Comparison of ENCODE assay signal across 9 cellular contexts in genomic region chr15:66703540-66703941, GRCh38. TPM values are rescaled to one million over a fixed set of nuclear protein-coding genes. Genes with fewer than 3 reads are reported as not detected.
DNase-seq lines count a peak whose midpoint lies in the region; ATAC-seq, FAIRE-seq and TF ChIP-seq lines count a peak whose summit lies in the region.
"Had no signal": no experiment of that assay in that cellular context is flagged by ENCODE, and none has a peak within 500 bp of the region (broad histone marks: within the 10 kb centered on the region; RNA-seq: fewer than 3 reads in every experiment).

No MANE protein-coding gene starts in this region.

- H3K9me1 ChIP-seq in IMR-90 (ENCODE audit: insufficient read depth, low read length) (peaks cover 9% of the 10 kb centered on the region), K562 (ENCODE audit: control insufficient read depth, insufficient read depth, low read length) (no peaks in the 10 kb centered on the region)

- H4K20me1 ChIP-seq in IMR-90 (ENCODE audit: insufficient read depth, low read length) (peaks cover 42% of the 10 kb centered on the region), K562 (replicated peaks; ENCODE audit: control insufficient read depth, insufficient read depth, low read length) (peaks cover 20% of the 10 kb centered on the region), HepG2 (ENCODE audit: insufficient read depth, low read length) (0 out of 2 replicates have a peak, but pooled peaks cover 9% of the 10 kb centered on the region)

- TF ChIP-seq EP300 in K562 (IDR thresholded peaks at IDR 0.05; ENCODE audit: low read length) = no peak
- TF ChIP-seq EP300 in HepG2 (IDR thresholded peaks at IDR 0.05; ENCODE audit: low read depth in 2 of 2, low read length in 2 of 2) = no peak
- no peak for TF ChIP-seq EP300 in HepG2 (CRISPR knock-in tag; IDR thresholded peaks at IDR 0.05; ENCODE audit: borderline replicate concordance)

- CTCF ChIA-PET in IMR-90 (lab: Yijun Ruan, JAX) = interaction anchor here (0.6 to 4.4 kb wide), 2 partner anchors 15 to 148 kb away, joined by 4 to 17 read pairs; no protein-coding TSS in a partner anchor
- CTCF ChIA-PET in K562 (lab: Yijun Ruan, JAX; ENCODE audit: low intra/inter-chr PET ratio) = no interaction called here
- CTCF ChIA-PET in HepG2 (lab: Yijun Ruan, JAX; ENCODE audit: low intra/inter-chr PET ratio, low total read pairs) = no interaction called here

- FAIRE-seq in K562 (lab: Jason Lieb, UNC) (no peak), HepG2 (lab: Jason Lieb, UNC) (no peak)

- peak overlapping the region; percentile 66 for H2BK5ac ChIP-seq in IMR-90 (ENCODE audit: low read depth, low read length, poor library complexity, severe bottlenecking)

- TF ChIP-seq CTCF in IMR-90 (conservative IDR thresholded peaks at IDR 0.05; ENCODE audit: low read depth, low read length) (no peak), K562 (IDR thresholded peaks at IDR 0.05 in 2 of 3, conservative IDR thresholded peaks at IDR 0.05 in 1 of 3; ENCODE audit: insufficient read depth in 2 of 3, low read depth in 1 of 3, low read length in 3 of 3) (no peak), HepG2 (CRISPR knock-in tag; IDR thresholded peaks at IDR 0.05) (no peak), uterus (IDR thresholded peaks at IDR 0.05) (no peak)

- H2BK120ac ChIP-seq in IMR-90 (ENCODE audit: low read depth, low read length) = no peak overlapping the region

- H3K23ac ChIP-seq in IMR-90 (ENCODE audit: low read depth, low read length) = no peak overlapping the region

- H2AK5ac ChIP-seq in IMR-90 (ENCODE audit: low read depth, low read length) = no peak overlapping the region

- H3K56ac ChIP-seq in IMR-90 (ENCODE audit: extremely low read depth, insufficient read depth, low read length) = no peak overlapping the region

- H3K79me2 ChIP-seq in K562 (ENCODE audit: control insufficient read depth, insufficient read depth, low read length) (peaks cover 66% of the 10 kb centered on the region), HepG2 (ENCODE audit: insufficient read depth, low read length) (peaks cover 28% of the 10 kb centered on the region)

- dilution Hi-C loops in IMR-90 (cut with HindIII; ENCODE audit: low sequenced_read_pairs, unreplicated experiment) = no loop called here

- H4K8ac ChIP-seq in IMR-90 (ENCODE audit: low read depth in 2 of 2, low read length in 2 of 2) = no peak overlapping the region

- H2BK20ac ChIP-seq in IMR-90 (ENCODE audit: low read depth, low read length) = no peak overlapping the region

- peak overlapping the region; percentile 83 for H2AFZ ChIP-seq in IMR-90 (replicated peaks; ENCODE audit: low read length, poor library complexity)
- H2AFZ ChIP-seq in K562 (ENCODE audit: low read depth, low read length) = no peak overlapping the region
- H2AFZ ChIP-seq in HepG2 (ENCODE audit: low read length) = no peak overlapping the region

- peak overlapping the region; percentile 81 for H2AK9ac ChIP-seq in IMR-90 (replicated peaks; ENCODE audit: low read depth, low read length, poor library complexity)

- H3K79me1 ChIP-seq in IMR-90 (ENCODE audit: low read depth in 1 of 2, low read length in 2 of 2) = peaks cover 9 to 47% of the 10 kb centered on the region in 2 experiments

- H3K4ac ChIP-seq in IMR-90 (ENCODE audit: low read depth, low read length) = no peak overlapping the region

- H3K36me3 ChIP-seq in IMR-90 (ENCODE audit: control insufficient read depth, insufficient read depth, low read length) (peaks cover 4% of the 10 kb centered on the region), K562 (ENCODE audit: control insufficient read depth, insufficient read depth, low read length) (peaks cover 6% of the 10 kb centered on the region; the same call in 1 of the 3 replicates), HepG2 (replicated peaks in 1 of 2; ENCODE audit: control insufficient read depth in 1 of 2, insufficient read depth in 2 of 2, low read length in 2 of 2) (no peaks in the 10 kb centered on the region), uterus (no peaks in the 10 kb centered on the region)

- H3K18ac ChIP-seq in IMR-90 (ENCODE audit: low read depth, low read length) = no peak overlapping the region

- peak; percentile 51 for DNase-seq in COLO668 (lab: John Stamatoyannopoulos, UW; ENCODE audit: unreplicated experiment)
- DNase-seq in IMR-90 = peak; percentile 55
- no peak for DNase-seq in K562 (ENCODE audit: extremely low read depth in 1 of 4, low spot score in 3 of 4)
- no peak for DNase-seq in HepG2 (ENCODE audit: low spot score)
- peak in 1 of 2 donors; percentile 38 for DNase-seq in uterus
- DNase-seq in NCI-H1694 treated with DMSO at 0.1 percent for 48 hours (lab: John Stamatoyannopoulos, UW) = no peak
- no peak for DNase-seq in NCI-H1436 treated with DMSO at 0.1 percent for 48 hours (lab: John Stamatoyannopoulos, UW)

- in situ Hi-C loops in IMR-90 (cut with MboI; ENCODE audit: low sequenced_read_pairs) (loop anchor here (25.0 kb wide), 1 partner anchor 134 kb away; no protein-coding TSS in a partner anchor), K562 (cut with MboI) (no loop called here), HepG2 (cut with HindIII; ENCODE audit: extremely low pct_ligation_motif_present, low pct_unique_long_range_greater_than_20kb) (loop anchor here (5.0 kb wide), 3 partner anchors 69 to 139 kb away; no protein-coding TSS in a partner anchor)

- intact Hi-C loops in IMR-90 (cut with micrococcal nuclease) (loop anchor here (2.0 to 10.0 kb wide), 3 partner anchors 44 to 199 kb away; partner anchors contain the start of genes RPL4 and ZWILCH), K562 (cut with micrococcal nuclease) (no loop called here), HepG2 (cut with micrococcal nuclease; ENCODE audit: unreplicated experiment) (loop anchor here (5.0 kb wide), 1 partner anchor 139 kb away; no protein-coding TSS in a partner anchor), uterus (cut with DNase I; ENCODE audit: low total_unique reads) (loop anchor here (5.0 to 10.0 kb wide), 2 partner anchors 79 to 144 kb away; no protein-coding TSS in a partner anchor)

- no TSS peak for BruUV-seq in IMR-90 (replicated peaks; lab: Mats Ljungman, UMichigan)
- BruUV-seq in K562 (replicated peaks; lab: Mats Ljungman, UMichigan) = no TSS peak
- BruUV-seq in HepG2 (replicated peaks; lab: Mats Ljungman, UMichigan) = no TSS peak

- H2BK15ac ChIP-seq in IMR-90 (ENCODE audit: low read depth, low read length) = no peak overlapping the region

- H3K4me1 ChIP-seq in IMR-90 (ENCODE audit: control insufficient read depth, insufficient read depth, low read length) (peaks cover 25% of the 10 kb centered on the region), K562 (replicated peaks in 1 of 2; ENCODE audit: control insufficient read depth in 2 of 2, insufficient read depth in 2 of 2, low read length in 2 of 2) (peaks cover 8 to 59% of the 10 kb centered on the region in 2 experiments; a peak in 3 of 5 replicates), HepG2 (ENCODE audit: insufficient read depth, low read length) (peaks cover 53% of the 10 kb centered on the region), uterus (peaks cover 0 to 11% of the 10 kb centered on the region in 2 donors)

- WGBS in IMR-90 (ENCODE audit: extremely low coverage in 2 of 2, insufficient read length in 1 of 2), 2 experiments = 0% methylated on average over 26 of the region's 59 CpGs; no CpG with 5 or more reads in 1 of the 2 experiments
- 99% methylated on average over 27 of the region's 59 CpGs for WGBS in K562 (ENCODE audit: insufficient coverage, low coverage, missing lambda C conversion rate)
- no CpG with 5 or more reads among the region's 59 CpGs for WGBS in HepG2 (ENCODE audit: low lambda C conversion rate)

- H3K14ac ChIP-seq in IMR-90 (replicated peaks; ENCODE audit: low read depth, low read length) = no peak overlapping the region

- peak overlapping the region; percentile 80; the same call in 1 of the 2 replicates for H3K27ac ChIP-seq in IMR-90 (ENCODE audit: insufficient read depth, low read length)
- H3K27ac ChIP-seq in K562 (ENCODE audit: extremely low read depth, low read depth, low read length) = no peak overlapping the region
- no peak overlapping the region for H3K27ac ChIP-seq in HepG2 (ENCODE audit: extremely low read length, insufficient read depth, low read length)
- H3K27ac ChIP-seq in uterus = peak overlapping the region; percentile 70 to 88

- no peak for TF ChIP-seq POLR2A in IMR-90 (IDR thresholded peaks at IDR 0.05; ENCODE audit: low read depth, low read length)
- no peak for TF ChIP-seq POLR2A in K562 (conservative IDR thresholded peaks at IDR 0.05)
- TF ChIP-seq POLR2A in HepG2 (IDR thresholded peaks at IDR 0.05; ENCODE audit: insufficient read depth in 1 of 2, low read depth in 2 of 2, low read length in 2 of 2) = no peak
- TF ChIP-seq POLR2A in uterus (IDR thresholded peaks at IDR 0.05) = peak in 1 of 2 donors; percentile 29

- ATAC-seq in IMR-90 (ENCODE audit: low read depth) = no peak
- ATAC-seq in K562 = no peak
- ATAC-seq in HepG2 = no peak
- ATAC-seq in HG02588 (IDR thresholded peaks at IDR 0.05; ENCODE audit: unreplicated experiment) = no peak

- H3K9ac ChIP-seq in IMR-90 (ENCODE audit: low read depth, low read length) (peak overlapping the region; percentile 96), K562 (ENCODE audit: insufficient read depth in 1 of 2, low read depth in 2 of 2, low read length in 2 of 2) (no peak overlapping the region), HepG2 (ENCODE audit: insufficient read depth, low read depth, low read length) (peak overlapping the region; percentile 83)

- H3K9me3 ChIP-seq in IMR-90 (ENCODE audit: control insufficient read depth, insufficient read depth, low read length) = no peaks in the 10 kb centered on the region
- H3K9me3 ChIP-seq in K562 (replicated peaks; ENCODE audit: control insufficient read depth, insufficient read depth, low read depth, low read length) = no peaks in the 10 kb centered on the region
- no peaks in the 10 kb centered on the region for H3K9me3 ChIP-seq in HepG2 (ENCODE audit: low read length)
- H3K9me3 ChIP-seq in uterus = no peaks in the 10 kb centered on the region

- TF ChIP-seq RAD21 in IMR-90 (IDR thresholded peaks at IDR 0.05; ENCODE audit: low read length) (no peak), K562 (CRISPR knock-in tag; conservative IDR thresholded peaks at IDR 0.05 in 1 of 2, IDR thresholded peaks at IDR 0.05 in 1 of 2) (no peak), HepG2 (CRISPR knock-in tag; IDR thresholded peaks at IDR 0.05) (no peak)

- POLR2A ChIA-PET in IMR-90 (lab: Charles Lee; ENCODE audit: unreplicated experiment) = no interaction called here
- POLR2A ChIA-PET in K562 (lab: Yijun Ruan, JAX) = interaction anchor here (1.4 to 1.6 kb wide), 2 partner anchors 11 to 17 kb away, joined by 6 to 7 read pairs; no protein-coding TSS in a partner anchor
- POLR2A ChIA-PET in HepG2 (lab: Yijun Ruan, JAX) = interaction anchor here (1.5 to 6.0 kb wide), 5 partner anchors 11 to 198 kb away, joined by 3 to 96 read pairs (median 12); partner anchors contain the start of gene ZWILCH

- H3K4me2 ChIP-seq in IMR-90 (ENCODE audit: low read depth, low read length) (peak overlapping the region; percentile 99; the same call in 1 of the 2 replicates), K562 (ENCODE audit: insufficient read depth, low read length) (no peak overlapping the region), HepG2 (ENCODE audit: low read depth, low read length) (peak overlapping the region; percentile 88)

- peak overlapping the region; percentile 72 for H3K4me3 ChIP-seq in IMR-90 (ENCODE audit: insufficient read depth, low read depth, low read length)
- H3K4me3 ChIP-seq in K562 = no peak overlapping the region
- peak overlapping the region; percentile 66 to 87 (median 87) for H3K4me3 ChIP-seq in HepG2 (replicated peaks in 1 of 3; ENCODE audit: insufficient read depth in 1 of 3, low read depth in 2 of 3, low read length in 3 of 3)
- peak overlapping the region; percentile 64 to 66 for H3K4me3 ChIP-seq in uterus

- H3K27me3 ChIP-seq in IMR-90 (ENCODE audit: control insufficient read depth, insufficient read depth, low read length) = no peaks in the 10 kb centered on the region
- no peaks in the 10 kb centered on the region for H3K27me3 ChIP-seq in K562 (ENCODE audit: control insufficient read depth in 2 of 2, insufficient read depth in 2 of 2, low read length in 2 of 2)
- no peaks in the 10 kb centered on the region; a peak in 1 of 5 replicates for H3K27me3 ChIP-seq in HepG2 (ENCODE audit: control insufficient read depth in 1 of 2, insufficient read depth in 2 of 2, low read length in 2 of 2)
- H3K27me3 ChIP-seq in uterus = no peaks in the 10 kb centered on the region

- H4K91ac ChIP-seq in IMR-90 (ENCODE audit: insufficient read depth, low read depth, low read length) = no peak overlapping the region

- H4K5ac ChIP-seq in IMR-90 (ENCODE audit: low read depth, low read length) = no peak overlapping the region

RNA-seq across cellular contexts. Expression of gene SMAD6, which starts 1.5 kb away (rescaled TPM):
- total RNA-seq in IMR-90 (2012; rRNA removed) = 3.6 and 4.8 TPM in 2 replicates
- polyA plus RNA-seq in IMR-90 (2012; rRNA removed) = 8.5 and 13.6 TPM in 2 replicates
- polyA plus RNA-seq in IMR-90 (2012; cell fraction: cytosol; rRNA removed) = 4.7 and 9.3 TPM in 2 replicates
- 17.3 and 42.6 TPM in 2 replicates for polyA plus RNA-seq in IMR-90 (2012; cell fraction: nucleus; rRNA removed; ENCODE audit: low replicate concordance)
- 54.6 and 73.2 TPM in 2 replicates for total RNA-seq in K562 (2011; cell fraction: chromatin; rRNA removed; ENCODE audit: low replicate concordance)
- 34.3 and 36.4 TPM in 2 replicates for total RNA-seq in K562 (2011; cell fraction: nucleolus; rRNA removed)
- 49.6 and 69.7 TPM in 2 replicates for total RNA-seq in K562 (2011; cell fraction: nucleoplasm; rRNA removed)
- 11.3 and 14.5 TPM in 2 replicates for total RNA-seq in K562 (2014; rRNA removed)
- 1.7 and 2.5 TPM in 2 replicates for total RNA-seq in K562 (2014; rRNA removed; fragmentation: Illumina TruSeq; extraction: Trizol)
- total RNA-seq in K562 (2015; rRNA removed; fragmentation: Illumina TruSeq; extraction: Trizol) = 3.7 and 4.1 TPM in 2 replicates
- 14.2 and 15.5 TPM in 2 replicates for total RNA-seq in K562 (2021)
- 5.3 and 9.2 TPM in 2 replicates for polyA plus RNA-seq in K562 (2011; rRNA removed)
- 4.6 and 10.2 TPM in 2 replicates for polyA plus RNA-seq in K562 (2011; cell fraction: cytosol; rRNA removed)
- 10.8 and 14.0 TPM in 2 replicates for polyA plus RNA-seq in K562 (2011; cell fraction: nucleus; rRNA removed)
- polyA plus RNA-seq in K562 (2012) = 7.4 and 21.2 TPM in 2 replicates
- 1.1 and 1.4 TPM in 2 replicates for polyA plus RNA-seq in K562 (2014; fragmentation: Illumina TruSeq; extraction: Trizol)
- polyA plus RNA-seq in K562 (2014; fragmentation: Nextera tagmentation; extraction: Ambion mirVana) = under 1 TPM; 0.10 to 0.13 TPM
- polyA plus RNA-seq in K562 (2014; rRNA removed) = 4.6 and 6.9 TPM in 2 replicates
- polyA minus RNA-seq in K562 (2011; rRNA and poly(A)+ RNA removed) = 7.7 and 9.1 TPM in 2 replicates
- polyA minus RNA-seq in K562 (2011; cell fraction: cytosol; rRNA and poly(A)+ RNA removed) = 12.8 and 25.8 TPM in 2 replicates
- 13.9 and 32.1 TPM in 2 replicates for polyA minus RNA-seq in K562 (2011; cell fraction: nucleus; rRNA and poly(A)+ RNA removed)
- total RNA-seq in HepG2 (2016; rRNA removed; fragmentation: Illumina TruSeq; extraction: Trizol) = 2.6 and 4.4 TPM in 2 replicates
- total RNA-seq in HepG2 (2016; cell fraction: cytosol; rRNA removed; fragmentation: Illumina TruSeq; extraction: Trizol; ENCODE audit: low read depth) = 0.79 and 0.91 TPM in 2 replicates
- 2.3 and 4.5 TPM in 2 replicates for total RNA-seq in HepG2 (2016; cell fraction: insoluble cytoplasmic fraction; rRNA removed; fragmentation: Illumina TruSeq; extraction: Trizol)
- 2.0 and 2.2 TPM in 2 replicates for total RNA-seq in HepG2 (2016; cell fraction: membrane; rRNA removed; fragmentation: Illumina TruSeq; extraction: Trizol)
- 7.0 and 9.1 TPM in 2 replicates for total RNA-seq in HepG2 (2016; cell fraction: nucleus; rRNA removed; fragmentation: Illumina TruSeq; extraction: Trizol)
- polyA plus RNA-seq in HepG2 (2011; rRNA removed) = 3.1 and 3.3 TPM in 2 replicates
- 1.3 and 2.9 TPM in 2 replicates for polyA plus RNA-seq in HepG2 (2011; cell fraction: cytosol; rRNA removed)
- polyA plus RNA-seq in HepG2 (2011; cell fraction: nucleus; rRNA removed) = 6.7 and 14.1 TPM in 2 replicates
- 3.3 and 3.9 TPM in 2 replicates for polyA plus RNA-seq in HepG2 (2012)
- 1.1 and 2.0 TPM in 2 replicates for polyA plus RNA-seq in HepG2 (2016; cell fraction: cytosol; fragmentation: Illumina TruSeq; extraction: Trizol; ENCODE audit: low read depth)
- 2.3 and 2.9 TPM in 2 replicates for polyA plus RNA-seq in HepG2 (2016; cell fraction: insoluble cytoplasmic fraction; fragmentation: Illumina TruSeq; extraction: Trizol; ENCODE audit: low read depth)
- polyA plus RNA-seq in HepG2 (2016; cell fraction: membrane; fragmentation: Illumina TruSeq; extraction: Trizol; ENCODE audit: low read depth) = 1.5 and 2.1 TPM in 2 replicates
- polyA plus RNA-seq in HepG2 (2016; cell fraction: nucleus; fragmentation: Illumina TruSeq; extraction: Trizol; ENCODE audit: insufficient read depth, low read depth) = 7.1 and 8.1 TPM in 2 replicates
- 19.3 and 109 TPM in 2 replicates for polyA minus RNA-seq in HepG2 (2011; rRNA and poly(A)+ RNA removed; ENCODE audit: low replicate concordance)
- 5.3 and 5.6 TPM in 2 replicates for polyA minus RNA-seq in HepG2 (2011; cell fraction: cytosol; rRNA and poly(A)+ RNA removed)
- polyA minus RNA-seq in HepG2 (2011; cell fraction: nucleus; rRNA and poly(A)+ RNA removed) = 11.7 and 25.1 TPM in 2 replicates
- 10 to 100 TPM in 3 of 4 donors, 1 to 10 TPM in 1; 9.4 to 30.1 (median 19.1) TPM for total RNA-seq in uterus
- polyA plus RNA-seq: IgD-negative memory B cell had no signal

Comparison
In these comparisons a context has a peak if more than half of its experiments do, and no peak if none do; other contexts are left out.
1. DNase-seq: peak in COLO668 (single experiment) and IMR-90 (single experiment); none in K562 (0 of 4), HepG2 (single experiment), NCI-H1694 treated with DMSO at 0.1 percent for 48 hours (single experiment) and NCI-H1436 treated with DMSO at 0.1 percent for 48 hours (single experiment).
2. H3K27ac ChIP-seq: peak in IMR-90 (single experiment) and uterus (2 of 2); none in K562 (single experiment) and HepG2 (single experiment).
3. H3K9ac ChIP-seq: peak in IMR-90 (single experiment) and HepG2 (single experiment); none in K562 (0 of 2).